8 cellular contexts compared by ENCODE assay signal in the genomic region with DNA sequence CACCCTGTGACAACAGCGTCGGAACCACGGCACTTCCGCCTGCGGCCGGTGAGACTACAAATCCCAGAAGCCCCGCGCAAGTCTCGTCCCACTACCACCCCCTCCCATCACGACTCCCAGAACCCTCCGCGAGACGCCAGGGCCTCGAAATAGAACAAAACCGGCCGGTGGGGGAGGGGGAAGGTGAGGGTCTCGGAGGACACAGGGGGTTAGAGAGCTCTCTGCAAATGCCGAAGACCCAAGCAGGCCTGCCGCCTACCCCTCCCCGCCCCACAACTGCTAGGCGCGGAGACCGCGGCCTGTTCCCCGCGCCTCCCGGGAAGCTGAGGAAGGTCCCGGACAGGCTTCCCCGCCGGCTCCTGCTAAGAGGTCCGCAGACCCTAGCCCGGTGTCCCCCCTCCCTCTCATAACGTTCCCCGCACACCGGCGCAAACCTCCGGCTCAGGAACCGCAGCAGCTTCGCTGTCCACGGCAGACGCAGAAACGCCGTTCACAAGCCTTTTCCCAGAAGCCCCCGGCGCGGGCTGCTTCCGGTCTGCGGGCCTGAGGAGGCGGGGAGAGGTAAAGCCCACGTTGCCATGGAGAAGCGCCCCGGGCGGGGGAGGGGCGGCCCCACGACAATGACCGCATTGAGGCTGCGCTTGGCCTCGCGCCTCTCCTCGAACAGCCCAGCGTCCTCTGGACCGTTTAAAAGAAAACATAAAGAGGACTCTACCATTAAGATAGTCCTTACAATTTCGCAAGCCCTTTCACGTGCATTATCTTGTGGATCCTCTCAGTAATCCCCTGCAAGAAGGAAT. TPM values are rescaled to one million over a fixed set of nuclear protein-coding genes. Genes with fewer than 3 reads are reported as not detected.
DNase-seq lines count a peak whose midpoint lies in the region; ATAC-seq and TF ChIP-seq lines count a peak whose summit lies in the region.

Gene ZNF24 (minus strand): TSS at position 485 of the 800 bp plus-strand sequence. CDS start 3,770 bp downstream, outside the sequence.

- H3K9ac ChIP-seq in H9 (ENCODE audit: extremely low read depth, insufficient read length, low read length), result peak within 1 kb of the TSS; percentile 76

- no peak within 1 kb of the TSS for H2AK5ac ChIP-seq in H9 (ENCODE audit: insufficient read length, low read length)

- H3K27me3 ChIP-seq in H9 (ENCODE audit: insufficient read depth, low read length), result no peaks in the 10 kb centered on the region
- no peaks in the 10 kb centered on the region for H3K27me3 ChIP-seq in MG63

- H3K18ac ChIP-seq in H9 (ENCODE audit: insufficient read length, low read depth, low read length), result peak within 1 kb of the TSS; percentile 81

- H2BK15ac ChIP-seq in H9 (ENCODE audit: low read depth, low read length), result no peak within 1 kb of the TSS

- H3K79me1 ChIP-seq in H9 (ENCODE audit: insufficient read depth, low read depth, low read length, poor library complexity, severe bottlenecking), result no peaks in the 10 kb centered on the region

- H2BK20ac ChIP-seq in H9 (ENCODE audit: low read depth, low read length, poor library complexity, severe bottlenecking), result no peak within 1 kb of the TSS

- TF ChIP-seq CTCF in H9 (conservative IDR thresholded peaks at IDR 0.05), result no peak
- TF ChIP-seq CTCF in fibroblast of the aortic adventitia (IDR thresholded peaks at IDR 0.05; ENCODE audit: insufficient read depth, low read length), result no peak
- no peak for TF ChIP-seq CTCF in nephron progenitor cell (IDR thresholded peaks at IDR 0.05)

- H3K4me1 Mint-ChIP-seq in H9, result peaks cover 16 to 19% of the 10 kb centered on the region in 2 experiments
- H3K4me1 Mint-ChIP-seq in nephron progenitor cell, result peaks cover 51% of the 10 kb centered on the region
- H3K4me1 Mint-ChIP-seq in stimulated activated naive CD8-positive, alpha-beta T cell treated with anti-CD3 and anti-CD28 coated beads, Interleukin-15, amount 100 ng/mL, for 72 hours, result peaks cover 50% of the 10 kb centered on the region

- H4K91ac ChIP-seq in H9 (ENCODE audit: insufficient read length, low read depth, low read length), result peak within 1 kb of the TSS; percentile 10

- H3K36me3 Mint-ChIP-seq in H9 (ENCODE audit: insufficient read depth in 1 of 3, low read depth in 3 of 3) (peaks cover 14 to 17% (median 16%) of the 10 kb centered on the region in 3 experiments; a peak in 6 of 7 replicates), nephron progenitor cell (ENCODE audit: low read depth) (no peaks in the 10 kb centered on the region)

- WGBS in H9 (ENCODE audit: extremely low coverage, insufficient read length, low lambda C conversion rate), result no CpG with 5 or more reads among the region's 64 CpGs

- peaks cover 18% of the 10 kb centered on the region for H3K79me2 ChIP-seq in H9 (ENCODE audit: insufficient read depth, low read length)

- no peaks in the 10 kb centered on the region for H3K9me3 ChIP-seq in H9 (ENCODE audit: control insufficient read depth, low read depth, low read length)
- no peaks in the 10 kb centered on the region for H3K9me3 ChIP-seq in MG63

- peak within 1 kb of the TSS; percentile 90 for H3T11ph ChIP-seq in H9 (ENCODE audit: low read length)

- peak within 1 kb of the TSS; percentile 91 to 99 (median 98) for H3K27ac Mint-ChIP-seq in H9
- H3K27ac Mint-ChIP-seq in nephron progenitor cell, result peak within 1 kb of the TSS; percentile 99
- peak within 1 kb of the TSS; percentile 96 to 99 for H3K27ac Mint-ChIP-seq in stimulated activated naive CD8-positive, alpha-beta T cell treated with anti-CD3 and anti-CD28 coated beads, Interleukin-15, amount 100 ng/mL, for 72 hours

- ATAC-seq in stimulated activated naive CD8-positive, alpha-beta T cell treated with anti-CD3 and anti-CD28 coated beads, Interleukin-15, amount 100 ng/mL, for 72 hours, result peak; percentile 94

- H4K20me1 ChIP-seq in H9 (ENCODE audit: control insufficient read depth, insufficient read depth, insufficient read length), result no peaks in the 10 kb centered on the region

- H3K14ac ChIP-seq in H9 (ENCODE audit: insufficient read depth, low read length), result peak within 1 kb of the TSS; percentile 96

- peak; percentile 96 for DNase-seq in ELR (ENCODE audit: low read depth)
- DNase-seq in H9, result peak; percentile 93
- DNase-seq in MG63, result peak; percentile 91
- peak; percentile 85 for DNase-seq in SHP77 treated with DMSO at 0.1 percent for 48 hours (lab: John Stamatoyannopoulos, UW)
- peak; percentile 97 for DNase-seq in activated effector memory CD4-positive, alpha-beta T cell treated with anti-CD3 and anti-CD28 coated beads, Interleukin-2, amount 50 U/mL, for 16 hours
- peak; percentile 86 for DNase-seq in fibroblast of the aortic adventitia (ENCODE audit: low read depth)
- DNase-seq in nephron progenitor cell, result peak; percentile 95
- peak; percentile 85 to 93 for DNase-seq in stimulated activated naive CD8-positive, alpha-beta T cell treated with anti-CD3 and anti-CD28 coated beads, Interleukin-15, amount 100 ng/mL, for 72 hours

- no peaks in the 10 kb centered on the region for H3K27me3 Mint-ChIP-seq in H9 (ENCODE audit: low read depth)
- H3K27me3 Mint-ChIP-seq in nephron progenitor cell (ENCODE audit: low read depth, poor library complexity), result peaks cover 3% of the 10 kb centered on the region
- H3K27me3 Mint-ChIP-seq in stimulated activated naive CD8-positive, alpha-beta T cell treated with anti-CD3 and anti-CD28 coated beads, Interleukin-15, amount 100 ng/mL, for 72 hours, result no peaks in the 10 kb centered on the region

- no peak within 1 kb of the TSS for H3K27ac ChIP-seq in H9 (ENCODE audit: insufficient read length, low read depth, low read length)

- peaks cover 3% of the 10 kb centered on the region; the same call in 1 of the 2 replicates for H3K4me1 ChIP-seq in H9 (ENCODE audit: insufficient read depth, low read length)

- no peaks in the 10 kb centered on the region; a peak in 1 of 5 replicates for H3K9me3 Mint-ChIP-seq in H9
- H3K9me3 Mint-ChIP-seq in nephron progenitor cell, result no peaks in the 10 kb centered on the region
- no peaks in the 10 kb centered on the region for H3K9me3 Mint-ChIP-seq in stimulated activated naive CD8-positive, alpha-beta T cell treated with anti-CD3 and anti-CD28 coated beads, Interleukin-15, amount 100 ng/mL, for 72 hours

- H2AFZ ChIP-seq in H9 (ENCODE audit: low read length), result peak within 1 kb of the TSS; percentile 98

- H2BK12ac ChIP-seq in H9 (ENCODE audit: insufficient read length, low read depth, low read length), result no peak within 1 kb of the TSS

- H3K36me3 ChIP-seq in MG63, result peaks cover 28% of the 10 kb centered on the region

- no peak within 1 kb of the TSS for H4K5ac ChIP-seq in H9 (ENCODE audit: insufficient read length, low read depth, low read length)

- no peak within 1 kb of the TSS for H3K23ac ChIP-seq in H9 (ENCODE audit: insufficient read length, low read depth, low read length)

- H3K4me3 ChIP-seq in MG63, result peak within 1 kb of the TSS; percentile 87
- peak within 1 kb of the TSS; percentile 95 for H3K4me3 ChIP-seq in fibroblast of the aortic adventitia (ENCODE audit: low read depth, low read length)

- peak within 1 kb of the TSS; percentile 87 for H3K4me2 ChIP-seq in H9 (ENCODE audit: insufficient read depth, insufficient read length, low read length)

- peak within 1 kb of the TSS; percentile 82 for H2BK120ac ChIP-seq in H9 (ENCODE audit: low read depth, low read length, poor library complexity, severe bottlenecking)

- H3K4ac ChIP-seq in H9 (ENCODE audit: low read depth, low read length), result no peak within 1 kb of the TSS; the same call in 1 of the 2 replicates

- H4K8ac ChIP-seq in H9 (replicated peaks; ENCODE audit: insufficient read length, low read depth, low read length), result no peak within 1 kb of the TSS

- H3K23me2 ChIP-seq in H9 (ENCODE audit: insufficient read length, low read depth, low read length, poor library complexity, severe bottlenecking), result peaks cover 6% of the 10 kb centered on the region

- H2BK5ac ChIP-seq in H9 (ENCODE audit: insufficient read length, low read length), result no peak within 1 kb of the TSS

- H3K4me3 Mint-ChIP-seq in H9, result peak within 1 kb of the TSS; percentile 95 to 99
- peak within 1 kb of the TSS; percentile 100 for H3K4me3 Mint-ChIP-seq in nephron progenitor cell
- H3K4me3 Mint-ChIP-seq in stimulated activated naive CD8-positive, alpha-beta T cell treated with anti-CD3 and anti-CD28 coated beads, Interleukin-15, amount 100 ng/mL, for 72 hours, result peak within 1 kb of the TSS; percentile 92 to 97

- H3K56ac ChIP-seq in H9 (ENCODE audit: insufficient read length, low read depth, low read length), result no peak within 1 kb of the TSS

RNA-seq across cellular contexts. Expression of gene ZNF24, which starts in this region (rescaled TPM):
- total RNA-seq in H9 (2021) (57.9 and 61.0 TPM in 2 replicates), fibroblast of the aortic adventitia (ENCODE audit: low replicate concordance) (16.5 and 29.4 TPM in 2 replicates)
- total RNA-seq in MG63 (2014; rRNA removed; shearing (Covaris generic); ENCODE audit: low replicate concordance), result 13.1 and 15.2 TPM in 2 replicates
